Comparison of ENCODE assay signal across 1 cellular context in the genomic region with DNA sequence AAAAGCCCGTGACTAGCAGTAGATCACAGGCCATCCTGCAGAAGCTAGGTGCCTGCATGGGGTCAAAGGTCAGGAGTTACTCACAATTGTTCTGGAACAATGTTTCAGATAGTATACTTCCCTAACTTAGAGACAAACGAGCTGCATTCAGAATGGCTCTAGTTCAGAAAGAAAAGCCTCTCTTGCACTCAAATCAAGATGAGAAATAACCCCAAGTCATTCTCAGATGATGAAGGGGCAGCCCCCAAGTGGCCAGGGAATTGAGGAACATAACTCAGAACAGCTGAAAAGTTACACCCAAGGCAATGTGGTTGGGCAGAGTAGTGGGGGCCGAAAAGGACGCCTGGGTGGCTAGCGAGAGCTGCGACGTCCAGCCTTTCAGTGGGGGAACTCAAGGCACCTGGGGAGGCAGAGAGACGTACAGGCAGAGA.
TF ChIP-seq lines count a peak whose summit lies in the region.

No MANE protein-coding gene starts in this region.

TF ChIP-seq in GM12878, 131 proteins besides CTCF, POLR2A, EP300 and RAD21 (continued from another document and continues in another):
- TF ChIP-seq, protein P1, sequence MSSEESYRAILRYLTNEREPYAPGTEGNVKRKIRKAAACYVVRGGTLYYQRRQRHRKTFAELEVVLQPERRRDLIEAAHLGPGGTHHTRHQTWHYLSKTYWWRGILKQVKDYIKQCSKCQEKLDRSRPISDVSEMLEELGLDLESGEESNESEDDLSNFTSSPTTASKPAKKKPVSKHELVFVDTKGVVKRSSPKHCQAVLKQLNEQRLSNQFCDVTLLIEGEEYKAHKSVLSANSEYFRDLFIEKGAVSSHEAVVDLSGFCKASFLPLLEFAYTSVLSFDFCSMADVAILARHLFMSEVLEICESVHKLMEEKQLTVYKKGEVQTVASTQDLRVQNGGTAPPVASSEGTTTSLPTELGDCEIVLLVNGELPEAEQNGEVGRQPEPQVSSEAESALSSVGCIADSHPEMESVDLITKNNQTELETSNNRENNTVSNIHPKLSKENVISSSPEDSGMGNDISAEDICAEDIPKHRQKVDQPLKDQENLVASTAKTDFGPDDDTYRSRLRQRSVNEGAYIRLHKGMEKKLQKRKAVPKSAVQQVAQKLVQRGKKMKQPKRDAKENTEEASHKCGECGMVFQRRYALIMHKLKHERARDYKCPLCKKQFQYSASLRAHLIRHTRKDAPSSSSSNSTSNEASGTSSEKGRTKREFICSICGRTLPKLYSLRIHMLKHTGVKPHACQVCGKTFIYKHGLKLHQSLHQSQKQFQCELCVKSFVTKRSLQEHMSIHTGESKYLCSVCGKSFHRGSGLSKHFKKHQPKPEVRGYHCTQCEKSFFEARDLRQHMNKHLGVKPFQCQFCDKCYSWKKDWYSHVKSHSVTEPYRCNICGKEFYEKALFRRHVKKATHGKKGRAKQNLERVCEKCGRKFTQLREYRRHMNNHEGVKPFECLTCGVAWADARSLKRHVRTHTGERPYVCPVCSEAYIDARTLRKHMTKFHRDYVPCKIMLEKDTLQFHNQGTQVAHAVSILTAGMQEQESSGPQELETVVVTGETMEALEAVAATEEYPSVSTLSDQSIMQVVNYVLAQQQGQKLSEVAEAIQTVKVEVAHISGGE (CRISPR knock-in tag; IDR thresholded peaks at IDR 0.05), result no peak
- no peak for TF ChIP-seq YBX1 (IDR thresholded peaks at IDR 0.05)
- no peak for TF ChIP-seq POLR2AphosphoS5 (IDR thresholded peaks at IDR 0.05; ENCODE audit: low read length)
- no peak for TF ChIP-seq SUPT20H (IDR thresholded peaks at IDR 0.05; ENCODE audit: borderline replicate concordance, control insufficient read depth, low read depth, low read length)
- TF ChIP-seq, protein P2, sequence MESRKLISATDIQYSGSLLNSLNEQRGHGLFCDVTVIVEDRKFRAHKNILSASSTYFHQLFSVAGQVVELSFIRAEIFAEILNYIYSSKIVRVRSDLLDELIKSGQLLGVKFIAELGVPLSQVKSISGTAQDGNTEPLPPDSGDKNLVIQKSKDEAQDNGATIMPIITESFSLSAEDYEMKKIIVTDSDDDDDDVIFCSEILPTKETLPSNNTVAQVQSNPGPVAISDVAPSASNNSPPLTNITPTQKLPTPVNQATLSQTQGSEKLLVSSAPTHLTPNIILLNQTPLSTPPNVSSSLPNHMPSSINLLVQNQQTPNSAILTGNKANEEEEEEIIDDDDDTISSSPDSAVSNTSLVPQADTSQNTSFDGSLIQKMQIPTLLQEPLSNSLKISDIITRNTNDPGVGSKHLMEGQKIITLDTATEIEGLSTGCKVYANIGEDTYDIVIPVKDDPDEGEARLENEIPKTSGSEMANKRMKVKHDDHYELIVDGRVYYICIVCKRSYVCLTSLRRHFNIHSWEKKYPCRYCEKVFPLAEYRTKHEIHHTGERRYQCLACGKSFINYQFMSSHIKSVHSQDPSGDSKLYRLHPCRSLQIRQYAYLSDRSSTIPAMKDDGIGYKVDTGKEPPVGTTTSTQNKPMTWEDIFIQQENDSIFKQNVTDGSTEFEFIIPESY (IDR thresholded peaks at IDR 0.05), result no peak
- TF ChIP-seq PAX8 (IDR thresholded peaks at IDR 0.05), result no peak
- TF ChIP-seq CBX5 (IDR thresholded peaks at IDR 0.05; ENCODE audit: low read depth), result 0 out of 2 replicates have a peak, but pooled peaks have one; percentile 21
- TF ChIP-seq LARP7 (IDR thresholded peaks at IDR 0.05), result no peak
- TF ChIP-seq SMAD5 (IDR thresholded peaks at IDR 0.05; ENCODE audit: low read depth), result no peak
- TF ChIP-seq NR2C2 (IDR thresholded peaks at IDR 0.05; ENCODE audit: borderline replicate concordance, control insufficient read depth, insufficient read length, low read depth), result no peak
- no peak for TF ChIP-seq MYB (IDR thresholded peaks at IDR 0.05; ENCODE audit: borderline replicate concordance, low read depth, low read length)
- TF ChIP-seq ZZZ3 (IDR thresholded peaks at IDR 0.05; ENCODE audit: control insufficient read depth, insufficient read length, low read depth), result no peak
- peak; percentile 74 to 83 for TF ChIP-seq IKZF2 (IDR thresholded peaks at IDR 0.05)
- TF ChIP-seq JUND (IDR thresholded peaks at IDR 0.05; ENCODE audit: low read depth, low read length), result no peak
- TF ChIP-seq, protein P3, sequence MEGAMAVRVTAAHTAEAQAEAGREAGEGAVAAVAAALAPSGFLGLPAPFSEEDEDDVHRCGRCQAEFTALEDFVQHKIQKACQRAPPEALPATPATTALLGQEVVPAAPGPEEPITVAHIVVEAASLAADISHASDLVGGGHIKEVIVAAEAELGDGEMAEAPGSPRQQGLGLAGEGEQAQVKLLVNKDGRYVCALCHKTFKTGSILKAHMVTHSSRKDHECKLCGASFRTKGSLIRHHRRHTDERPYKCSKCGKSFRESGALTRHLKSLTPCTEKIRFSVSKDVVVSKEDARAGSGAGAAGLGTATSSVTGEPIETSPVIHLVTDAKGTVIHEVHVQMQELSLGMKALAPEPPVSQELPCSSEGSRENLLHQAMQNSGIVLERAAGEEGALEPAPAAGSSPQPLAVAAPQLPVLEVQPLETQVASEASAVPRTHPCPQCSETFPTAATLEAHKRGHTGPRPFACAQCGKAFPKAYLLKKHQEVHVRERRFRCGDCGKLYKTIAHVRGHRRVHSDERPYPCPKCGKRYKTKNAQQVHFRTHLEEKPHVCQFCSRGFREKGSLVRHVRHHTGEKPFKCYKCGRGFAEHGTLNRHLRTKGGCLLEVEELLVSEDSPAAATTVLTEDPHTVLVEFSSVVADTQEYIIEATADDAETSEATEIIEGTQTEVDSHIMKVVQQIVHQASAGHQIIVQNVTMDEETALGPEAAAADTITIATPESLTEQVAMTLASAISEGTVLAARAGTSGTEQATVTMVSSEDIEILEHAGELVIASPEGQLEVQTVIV (IDR thresholded peaks at IDR 0.05; ENCODE audit: borderline replicate concordance, partially characterized antibody), result no peak
- no peak for TF ChIP-seq NFXL1 (IDR thresholded peaks at IDR 0.05; ENCODE audit: borderline replicate concordance)
- TF ChIP-seq TARDBP (IDR thresholded peaks at IDR 0.05; ENCODE audit: borderline replicate concordance), result no peak
- TF ChIP-seq IKZF1 (conservative IDR thresholded peaks at IDR 0.05), result peak; percentile 80
- peak; percentile 83 for TF ChIP-seq MTA2 (IDR thresholded peaks at IDR 0.05; ENCODE audit: low read depth)
- TF ChIP-seq NFIC (IDR thresholded peaks at IDR 0.05; ENCODE audit: low read depth, low read length), result peak; percentile 82
- no peak for TF ChIP-seq SREBF2 (IDR thresholded peaks at IDR 0.05; ENCODE audit: low read length)
- TF ChIP-seq, protein P4, sequence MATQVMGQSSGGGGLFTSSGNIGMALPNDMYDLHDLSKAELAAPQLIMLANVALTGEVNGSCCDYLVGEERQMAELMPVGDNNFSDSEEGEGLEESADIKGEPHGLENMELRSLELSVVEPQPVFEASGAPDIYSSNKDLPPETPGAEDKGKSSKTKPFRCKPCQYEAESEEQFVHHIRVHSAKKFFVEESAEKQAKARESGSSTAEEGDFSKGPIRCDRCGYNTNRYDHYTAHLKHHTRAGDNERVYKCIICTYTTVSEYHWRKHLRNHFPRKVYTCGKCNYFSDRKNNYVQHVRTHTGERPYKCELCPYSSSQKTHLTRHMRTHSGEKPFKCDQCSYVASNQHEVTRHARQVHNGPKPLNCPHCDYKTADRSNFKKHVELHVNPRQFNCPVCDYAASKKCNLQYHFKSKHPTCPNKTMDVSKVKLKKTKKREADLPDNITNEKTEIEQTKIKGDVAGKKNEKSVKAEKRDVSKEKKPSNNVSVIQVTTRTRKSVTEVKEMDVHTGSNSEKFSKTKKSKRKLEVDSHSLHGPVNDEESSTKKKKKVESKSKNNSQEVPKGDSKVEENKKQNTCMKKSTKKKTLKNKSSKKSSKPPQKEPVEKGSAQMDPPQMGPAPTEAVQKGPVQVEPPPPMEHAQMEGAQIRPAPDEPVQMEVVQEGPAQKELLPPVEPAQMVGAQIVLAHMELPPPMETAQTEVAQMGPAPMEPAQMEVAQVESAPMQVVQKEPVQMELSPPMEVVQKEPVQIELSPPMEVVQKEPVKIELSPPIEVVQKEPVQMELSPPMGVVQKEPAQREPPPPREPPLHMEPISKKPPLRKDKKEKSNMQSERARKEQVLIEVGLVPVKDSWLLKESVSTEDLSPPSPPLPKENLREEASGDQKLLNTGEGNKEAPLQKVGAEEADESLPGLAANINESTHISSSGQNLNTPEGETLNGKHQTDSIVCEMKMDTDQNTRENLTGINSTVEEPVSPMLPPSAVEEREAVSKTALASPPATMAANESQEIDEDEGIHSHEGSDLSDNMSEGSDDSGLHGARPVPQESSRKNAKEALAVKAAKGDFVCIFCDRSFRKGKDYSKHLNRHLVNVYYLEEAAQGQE (IDR thresholded peaks at IDR 0.05; ENCODE audit: low read depth, low read length), result peak; percentile 16; the same call in 1 of the 2 replicates
- TF ChIP-seq SUZ12 (IDR thresholded peaks at IDR 0.05; ENCODE audit: unreplicated experiment), result no peak
- TF ChIP-seq, protein P5, sequence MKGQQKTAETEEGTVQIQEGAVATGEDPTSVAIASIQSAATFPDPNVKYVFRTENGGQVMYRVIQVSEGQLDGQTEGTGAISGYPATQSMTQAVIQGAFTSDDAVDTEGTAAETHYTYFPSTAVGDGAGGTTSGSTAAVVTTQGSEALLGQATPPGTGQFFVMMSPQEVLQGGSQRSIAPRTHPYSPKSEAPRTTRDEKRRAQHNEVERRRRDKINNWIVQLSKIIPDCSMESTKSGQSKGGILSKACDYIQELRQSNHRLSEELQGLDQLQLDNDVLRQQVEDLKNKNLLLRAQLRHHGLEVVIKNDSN (IDR thresholded peaks at IDR 0.05; ENCODE audit: borderline replicate concordance, extremely low read length, insufficient read depth, low read depth, low read length), result no peak
- TF ChIP-seq SRF (IDR thresholded peaks at IDR 0.05; ENCODE audit: low read depth in 2 of 2, low read length in 2 of 2), result no peak
- peak; percentile 59 for TF ChIP-seq GATAD2B (conservative IDR thresholded peaks at IDR 0.05; ENCODE audit: low read depth)
- TF ChIP-seq ZNF384 (IDR thresholded peaks at IDR 0.05; ENCODE audit: borderline replicate concordance, low read depth, low read length), result no peak; the same call in 1 of the 2 replicates
- TF ChIP-seq MXI1 (IDR thresholded peaks at IDR 0.05; ENCODE audit: low read depth, low read length), result no peak
- TF ChIP-seq, protein P6, sequence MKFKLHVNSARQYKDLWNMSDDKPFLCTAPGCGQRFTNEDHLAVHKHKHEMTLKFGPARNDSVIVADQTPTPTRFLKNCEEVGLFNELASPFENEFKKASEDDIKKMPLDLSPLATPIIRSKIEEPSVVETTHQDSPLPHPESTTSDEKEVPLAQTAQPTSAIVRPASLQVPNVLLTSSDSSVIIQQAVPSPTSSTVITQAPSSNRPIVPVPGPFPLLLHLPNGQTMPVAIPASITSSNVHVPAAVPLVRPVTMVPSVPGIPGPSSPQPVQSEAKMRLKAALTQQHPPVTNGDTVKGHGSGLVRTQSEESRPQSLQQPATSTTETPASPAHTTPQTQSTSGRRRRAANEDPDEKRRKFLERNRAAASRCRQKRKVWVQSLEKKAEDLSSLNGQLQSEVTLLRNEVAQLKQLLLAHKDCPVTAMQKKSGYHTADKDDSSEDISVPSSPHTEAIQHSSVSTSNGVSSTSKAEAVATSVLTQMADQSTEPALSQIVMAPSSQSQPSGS (IDR thresholded peaks at IDR 0.05; ENCODE audit: low read length), result peak; percentile 61
- TF ChIP-seq NR2C1 (IDR thresholded peaks at IDR 0.05), result peak; percentile 87
- TF ChIP-seq, protein P7, sequence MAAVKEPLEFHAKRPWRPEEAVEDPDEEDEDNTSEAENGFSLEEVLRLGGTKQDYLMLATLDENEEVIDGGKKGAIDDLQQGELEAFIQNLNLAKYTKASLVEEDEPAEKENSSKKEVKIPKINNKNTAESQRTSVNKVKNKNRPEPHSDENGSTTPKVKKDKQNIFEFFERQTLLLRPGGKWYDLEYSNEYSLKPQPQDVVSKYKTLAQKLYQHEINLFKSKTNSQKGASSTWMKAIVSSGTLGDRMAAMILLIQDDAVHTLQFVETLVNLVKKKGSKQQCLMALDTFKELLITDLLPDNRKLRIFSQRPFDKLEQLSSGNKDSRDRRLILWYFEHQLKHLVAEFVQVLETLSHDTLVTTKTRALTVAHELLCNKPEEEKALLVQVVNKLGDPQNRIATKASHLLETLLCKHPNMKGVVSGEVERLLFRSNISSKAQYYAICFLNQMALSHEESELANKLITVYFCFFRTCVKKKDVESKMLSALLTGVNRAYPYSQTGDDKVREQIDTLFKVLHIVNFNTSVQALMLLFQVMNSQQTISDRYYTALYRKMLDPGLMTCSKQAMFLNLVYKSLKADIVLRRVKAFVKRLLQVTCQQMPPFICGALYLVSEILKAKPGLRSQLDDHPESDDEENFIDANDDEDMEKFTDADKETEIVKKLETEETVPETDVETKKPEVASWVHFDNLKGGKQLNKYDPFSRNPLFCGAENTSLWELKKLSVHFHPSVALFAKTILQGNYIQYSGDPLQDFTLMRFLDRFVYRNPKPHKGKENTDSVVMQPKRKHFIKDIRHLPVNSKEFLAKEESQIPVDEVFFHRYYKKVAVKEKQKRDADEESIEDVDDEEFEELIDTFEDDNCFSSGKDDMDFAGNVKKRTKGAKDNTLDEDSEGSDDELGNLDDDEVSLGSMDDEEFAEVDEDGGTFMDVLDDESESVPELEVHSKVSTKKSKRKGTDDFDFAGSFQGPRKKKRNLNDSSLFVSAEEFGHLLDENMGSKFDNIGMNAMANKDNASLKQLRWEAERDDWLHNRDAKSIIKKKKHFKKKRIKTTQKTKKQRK (IDR thresholded peaks at IDR 0.05; ENCODE audit: low read depth, low read length), result no peak
- TF ChIP-seq CBFB (IDR thresholded peaks at IDR 0.05; ENCODE audit: low read depth), result peak; percentile 52; the same call in 1 of the 2 replicates
- TF ChIP-seq, protein P8, sequence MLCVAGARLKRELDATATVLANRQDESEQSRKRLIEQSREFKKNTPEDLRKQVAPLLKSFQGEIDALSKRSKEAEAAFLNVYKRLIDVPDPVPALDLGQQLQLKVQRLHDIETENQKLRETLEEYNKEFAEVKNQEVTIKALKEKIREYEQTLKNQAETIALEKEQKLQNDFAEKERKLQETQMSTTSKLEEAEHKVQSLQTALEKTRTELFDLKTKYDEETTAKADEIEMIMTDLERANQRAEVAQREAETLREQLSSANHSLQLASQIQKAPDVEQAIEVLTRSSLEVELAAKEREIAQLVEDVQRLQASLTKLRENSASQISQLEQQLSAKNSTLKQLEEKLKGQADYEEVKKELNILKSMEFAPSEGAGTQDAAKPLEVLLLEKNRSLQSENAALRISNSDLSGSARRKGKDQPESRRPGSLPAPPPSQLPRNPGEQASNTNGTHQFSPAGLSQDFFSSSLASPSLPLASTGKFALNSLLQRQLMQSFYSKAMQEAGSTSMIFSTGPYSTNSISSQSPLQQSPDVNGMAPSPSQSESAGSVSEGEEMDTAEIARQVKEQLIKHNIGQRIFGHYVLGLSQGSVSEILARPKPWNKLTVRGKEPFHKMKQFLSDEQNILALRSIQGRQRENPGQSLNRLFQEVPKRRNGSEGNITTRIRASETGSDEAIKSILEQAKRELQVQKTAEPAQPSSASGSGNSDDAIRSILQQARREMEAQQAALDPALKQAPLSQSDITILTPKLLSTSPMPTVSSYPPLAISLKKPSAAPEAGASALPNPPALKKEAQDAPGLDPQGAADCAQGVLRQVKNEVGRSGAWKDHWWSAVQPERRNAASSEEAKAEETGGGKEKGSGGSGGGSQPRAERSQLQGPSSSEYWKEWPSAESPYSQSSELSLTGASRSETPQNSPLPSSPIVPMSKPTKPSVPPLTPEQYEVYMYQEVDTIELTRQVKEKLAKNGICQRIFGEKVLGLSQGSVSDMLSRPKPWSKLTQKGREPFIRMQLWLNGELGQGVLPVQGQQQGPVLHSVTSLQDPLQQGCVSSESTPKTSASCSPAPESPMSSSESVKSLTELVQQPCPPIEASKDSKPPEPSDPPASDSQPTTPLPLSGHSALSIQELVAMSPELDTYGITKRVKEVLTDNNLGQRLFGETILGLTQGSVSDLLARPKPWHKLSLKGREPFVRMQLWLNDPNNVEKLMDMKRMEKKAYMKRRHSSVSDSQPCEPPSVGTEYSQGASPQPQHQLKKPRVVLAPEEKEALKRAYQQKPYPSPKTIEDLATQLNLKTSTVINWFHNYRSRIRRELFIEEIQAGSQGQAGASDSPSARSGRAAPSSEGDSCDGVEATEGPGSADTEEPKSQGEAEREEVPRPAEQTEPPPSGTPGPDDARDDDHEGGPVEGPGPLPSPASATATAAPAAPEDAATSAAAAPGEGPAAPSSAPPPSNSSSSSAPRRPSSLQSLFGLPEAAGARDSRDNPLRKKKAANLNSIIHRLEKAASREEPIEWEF (IDR thresholded peaks at IDR 0.05; ENCODE audit: insufficient replicate concordance, low read depth, low read length), result peak; percentile 63
